In the genomic region with DNA sequence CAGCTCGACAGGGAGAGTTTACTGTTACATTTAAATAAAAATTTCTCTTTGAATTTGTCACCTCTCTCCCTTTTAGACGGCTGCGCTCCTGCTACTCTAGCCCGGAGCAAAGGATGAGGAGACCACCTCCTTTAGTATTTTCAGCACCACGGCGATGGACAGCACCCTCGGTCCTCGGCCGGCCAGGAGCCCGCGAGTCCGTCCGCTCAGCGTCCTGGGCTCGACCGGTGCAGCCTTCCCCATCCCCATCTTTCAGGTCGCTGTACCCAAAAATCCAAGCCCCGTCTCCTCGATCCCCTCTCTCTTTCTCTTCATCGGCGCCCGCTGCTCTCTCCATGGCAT, we compare ENCODE assay signal across 8 cellular contexts. TPM values are rescaled to one million over a fixed set of nuclear protein-coding genes. Genes with fewer than 3 reads are reported as not detected.
DNase-seq lines count a peak whose midpoint lies in the region; ATAC-seq, FAIRE-seq and TF ChIP-seq lines count a peak whose summit lies in the region.

No MANE protein-coding gene starts in this region.

- no peak overlapping the region for H3K9ac ChIP-seq in kidney (ENCODE audit: low read length in 2 of 2)

- ATAC-seq in HG02759 (IDR thresholded peaks at IDR 0.05; ENCODE audit: unreplicated experiment) (no peak), HG03354 (IDR thresholded peaks at IDR 0.05; ENCODE audit: poor library complexity, severe bottlenecking, unreplicated experiment) (no peak)

- intact Hi-C loops in kidney (cut with DNase I): no loop called here

- H3K36me3 ChIP-seq in kidney (ENCODE audit: control insufficient read depth in 1 of 2, insufficient read depth in 2 of 2, low read length in 2 of 2): no peaks in the 10 kb centered on the region

- no peak overlapping the region for H3K27ac ChIP-seq in kidney (ENCODE audit: low read depth in 2 of 2, low read length in 2 of 2)
- peak overlapping the region; percentile 56 for H3K27ac ChIP-seq in temporal lobe (ENCODE audit: low read depth, low read length)

- DNase-seq in NCI-H1105 treated with DMSO at 0.1 percent for 48 hours (lab: John Stamatoyannopoulos, UW): peak; percentile 34
- DNase-seq in NCI-H1105 (lab: John Stamatoyannopoulos, UW): no peak
- peak; percentile 35 to 66 for DNase-seq in cardiac fibroblast (ENCODE audit: low read depth in 2 of 2)
- peak; percentile 84 for DNase-seq in kidney
- no peak for DNase-seq in NCI-H2107 treated with DMSO at 0.1 percent for 48 hours (lab: John Stamatoyannopoulos, UW; ENCODE audit: unreplicated experiment)

- TF ChIP-seq CTCF in cardiac fibroblast (IDR thresholded peaks at IDR 0.05; ENCODE audit: low read depth, low read length) (no peak), kidney (IDR thresholded peaks at IDR 0.05; ENCODE audit: borderline replicate concordance, extremely low read depth, insufficient read depth) (no peak)

- peak overlapping the region in 1 of 2 donors; percentile 46 for H3K4me3 ChIP-seq in cardiac fibroblast (replicated peaks in 1 of 2; ENCODE audit: low read depth in 2 of 2, low read length in 2 of 2)
- peak overlapping the region in 1 of 2 donors; percentile 67 for H3K4me3 ChIP-seq in kidney (ENCODE audit: low read length in 2 of 2)

- no peak for FAIRE-seq in kidney (lab: Jason Lieb, UNC)

- no peaks in the 10 kb centered on the region for H3K9me3 ChIP-seq in kidney (ENCODE audit: control insufficient read depth in 1 of 2, low read length in 2 of 2)

- peaks cover 0 to 11% of the 10 kb centered on the region in 2 donors for H3K4me1 ChIP-seq in kidney (ENCODE audit: control insufficient read depth in 1 of 2, insufficient read depth in 1 of 2, low read depth in 1 of 2, low read length in 2 of 2)

RNA-seq across cellular contexts. Expression of a gene that starts 0.8 kb away (rescaled TPM):
- total RNA-seq in kidney: 0.85 TPM
- polyA plus RNA-seq in kidney (ENCODE audit: insufficient read depth, low read depth, low replicate concordance): 1.5 TPM
- total RNA-seq in temporal lobe: 50.9 TPM

Comparison
In these comparisons a context has a peak if more than half of its experiments do, and no peak if none do; other contexts are left out.
1. DNase-seq: peak in NCI-H1105 treated with DMSO at 0.1 percent for 48 hours (single experiment), cardiac fibroblast (2 of 2) and kidney (single experiment); none in NCI-H1105 (single experiment) and NCI-H2107 treated with DMSO at 0.1 percent for 48 hours (single experiment).
2. RNA of a gene that starts 0.8 kb away (total RNA-seq): 50.9 TPM in temporal lobe (single experiment); 0.85 TPM in kidney (single experiment); every median in the first group is over 10 times any median in the second.